Comparison of ENCODE assay signal across 16 cellular contexts in genomic region chr3:46113608-46114007, GRCh38.
DNase-seq lines count a peak whose midpoint lies in the region; ATAC-seq, FAIRE-seq and TF ChIP-seq lines count a peak whose summit lies in the region.
"Had no signal": no experiment of that assay in that cellular context is flagged by ENCODE, and none has a peak within 500 bp of the region (broad histone marks: within the 10 kb centered on the region; RNA-seq: fewer than 3 reads in every experiment).

No MANE protein-coding gene starts in this region.

- H3K4me2 ChIP-seq in HepG2 (ENCODE audit: low read depth, low read length) = no peak overlapping the region

- BruUV-seq in HepG2 (replicated peaks; lab: Mats Ljungman, UMichigan) = no TSS peak

- peak overlapping the region; percentile 65 for H3K27ac ChIP-seq in lower lobe of right lung
- no peak overlapping the region for H3K27ac ChIP-seq in HepG2 (ENCODE audit: extremely low read length, insufficient read depth, low read length)
- H3K27ac ChIP-seq: SK-N-MC had no signal

- 95% methylated on average over 4 of the region's 4 CpGs for WGBS in HepG2 (ENCODE audit: low lambda C conversion rate)

- FAIRE-seq in HepG2 (lab: Jason Lieb, UNC) = no peak
- FAIRE-seq: colon, pancreas had no signal

- H3K9ac ChIP-seq in HepG2 (ENCODE audit: insufficient read depth, low read depth, low read length) = no peak overlapping the region

- no peaks in the 10 kb centered on the region for H3K27me3 Mint-ChIP-seq in activated CD8-positive, alpha-beta memory T cell treated with anti-CD3 and anti-CD28 coated beads, Interleukin-2, amount 10 ng/mL, durations not matched to agents 7 days and 5 days
- peaks cover 2% of the 10 kb centered on the region for H3K27me3 Mint-ChIP-seq in activated T-helper 1 cell treated with anti-CD3 and anti-CD28 coated beads, Interleukin-12 subunit alpha, Interleukin-12 subunit beta, Interleukin-2, Interleukin-4 antibody, amounts not matched to agents 30 ng/mL and 10 ng/mL and 1 ng/mL, durations not matched to agents 14 hours and 24 hours and 36 hours (ENCODE audit: insufficient read depth)
- no peaks in the 10 kb centered on the region for H3K27me3 Mint-ChIP-seq in type B pancreatic cell

- peaks cover 39% of the 10 kb centered on the region for H3K36me3 Mint-ChIP-seq in activated CD8-positive, alpha-beta memory T cell treated with anti-CD3 and anti-CD28 coated beads, Interleukin-2, amount 10 ng/mL, durations not matched to agents 7 days and 5 days
- H3K36me3 Mint-ChIP-seq in activated T-helper 1 cell treated with anti-CD3 and anti-CD28 coated beads, Interleukin-12 subunit alpha, Interleukin-12 subunit beta, Interleukin-2, Interleukin-4 antibody, amounts not matched to agents 30 ng/mL and 10 ng/mL and 1 ng/mL, durations not matched to agents 14 hours and 24 hours and 36 hours (ENCODE audit: low read depth) = peaks cover 27% of the 10 kb centered on the region
- peaks cover 10% of the 10 kb centered on the region for H3K36me3 Mint-ChIP-seq in type B pancreatic cell

- POLR2A ChIA-PET in HepG2 (lab: Yijun Ruan, JAX) = no interaction called here

- intact Hi-C loops in activated T-helper 1 cell treated with anti-CD3 and anti-CD28 coated beads, Interleukin-12 subunit alpha, Interleukin-12 subunit beta, Interleukin-2, Interleukin-4 antibody, amounts not matched to agents 30 ng/mL and 10 ng/mL and 1 ng/mL, durations not matched to agents 14 hours and 24 hours and 36 hours (cut with micrococcal nuclease) = no loop called here
- intact Hi-C loops in lower lobe of right lung (cut with DNase I) = no loop called here
- intact Hi-C loops in HepG2 (cut with micrococcal nuclease; ENCODE audit: unreplicated experiment) = no loop called here

- TF ChIP-seq CTCF in lower lobe of right lung (IDR thresholded peaks at IDR 0.05) (no peak), type B pancreatic cell (conservative IDR thresholded peaks at IDR 0.05) (no peak), HepG2 (CRISPR knock-in tag; IDR thresholded peaks at IDR 0.05) (no peak)

- H3K79me2 ChIP-seq in HepG2 (ENCODE audit: insufficient read depth, low read length) = no peaks in the 10 kb centered on the region

- H3K9me3 ChIP-seq in lower lobe of right lung (no peaks in the 10 kb centered on the region), HepG2 (ENCODE audit: low read length) (no peaks in the 10 kb centered on the region)
- H3K9me3 ChIP-seq: pancreas had no signal

- H3K9me3 Mint-ChIP-seq in activated CD8-positive, alpha-beta memory T cell treated with anti-CD3 and anti-CD28 coated beads, Interleukin-2, amount 10 ng/mL, durations not matched to agents 7 days and 5 days (ENCODE audit: low read depth) = peaks cover 2% of the 10 kb centered on the region
- H3K9me3 Mint-ChIP-seq in activated T-helper 1 cell treated with anti-CD3 and anti-CD28 coated beads, Interleukin-12 subunit alpha, Interleukin-12 subunit beta, Interleukin-2, Interleukin-4 antibody, amounts not matched to agents 30 ng/mL and 10 ng/mL and 1 ng/mL, durations not matched to agents 14 hours and 24 hours and 36 hours = peaks cover 45% of the 10 kb centered on the region
- peaks cover 21% of the 10 kb centered on the region for H3K9me3 Mint-ChIP-seq in type B pancreatic cell

- H3K4me3 ChIP-seq in lower lobe of right lung = no peak overlapping the region
- H3K4me3 ChIP-seq in HepG2 (replicated peaks in 1 of 3; ENCODE audit: insufficient read depth in 1 of 3, low read depth in 2 of 3, low read length in 3 of 3) = no peak overlapping the region
- H3K4me3 ChIP-seq: pancreas, SK-N-MC had no signal

- no peaks in the 10 kb centered on the region for H3K36me3 ChIP-seq in lower lobe of right lung
- H3K36me3 ChIP-seq in HepG2 (replicated peaks in 1 of 2; ENCODE audit: control insufficient read depth in 1 of 2, insufficient read depth in 2 of 2, low read length in 2 of 2) = no peaks in the 10 kb centered on the region
- H3K36me3 ChIP-seq: pancreas had no signal

- CTCF ChIA-PET in activated CD8-positive, alpha-beta memory T cell treated with anti-CD3 and anti-CD28 coated beads, Interleukin-2, amount 10 ng/mL, durations not matched to agents 7 days and 5 days (lab: Charles Lee) = interaction anchor here (0.9 to 1.2 kb wide), 3 partner anchors 9 to 94 kb away, joined by 3 to 4 read pairs (median 3); partner anchors contain the start of gene CCR1
- CTCF ChIA-PET in HepG2 (lab: Yijun Ruan, JAX; ENCODE audit: low intra/inter-chr PET ratio, low total read pairs) = no interaction called here

- no peak for ATAC-seq in activated CD8-positive, alpha-beta memory T cell treated with anti-CD3 and anti-CD28 coated beads, Interleukin-2, amount 10 ng/mL, durations not matched to agents 7 days and 5 days
- no peak for ATAC-seq in lower lobe of right lung
- ATAC-seq in HepG2 = no peak
- ATAC-seq in GM18868 (IDR thresholded peaks at IDR 0.05; ENCODE audit: unreplicated experiment) = no peak

- peaks cover 62% of the 10 kb centered on the region for H3K4me1 Mint-ChIP-seq in activated CD8-positive, alpha-beta memory T cell treated with anti-CD3 and anti-CD28 coated beads, Interleukin-2, amount 10 ng/mL, durations not matched to agents 7 days and 5 days
- peaks cover 57% of the 10 kb centered on the region for H3K4me1 Mint-ChIP-seq in activated T-helper 1 cell treated with anti-CD3 and anti-CD28 coated beads, Interleukin-12 subunit alpha, Interleukin-12 subunit beta, Interleukin-2, Interleukin-4 antibody, amounts not matched to agents 30 ng/mL and 10 ng/mL and 1 ng/mL, durations not matched to agents 14 hours and 24 hours and 36 hours (ENCODE audit: low read depth)
- H3K4me1 Mint-ChIP-seq in type B pancreatic cell (ENCODE audit: unreplicated experiment) = peaks cover 42% of the 10 kb centered on the region

- TF ChIP-seq RAD21 in HepG2 (CRISPR knock-in tag; IDR thresholded peaks at IDR 0.05) = no peak

- H3K4me3 Mint-ChIP-seq in activated CD8-positive, alpha-beta memory T cell treated with anti-CD3 and anti-CD28 coated beads, Interleukin-2, amount 10 ng/mL, durations not matched to agents 7 days and 5 days = no peak overlapping the region
- H3K4me3 Mint-ChIP-seq in activated T-helper 1 cell treated with anti-CD3 and anti-CD28 coated beads, Interleukin-12 subunit alpha, Interleukin-12 subunit beta, Interleukin-2, Interleukin-4 antibody, amounts not matched to agents 30 ng/mL and 10 ng/mL and 1 ng/mL, durations not matched to agents 14 hours and 24 hours and 36 hours = no peak overlapping the region
- H3K4me3 Mint-ChIP-seq in type B pancreatic cell = no peak overlapping the region

- H4K20me1 ChIP-seq in HepG2 (ENCODE audit: insufficient read depth, low read length) = no peaks in the 10 kb centered on the region

- H3K27me3 ChIP-seq in lower lobe of right lung (ENCODE audit: low read depth) (no peaks in the 10 kb centered on the region), HepG2 (ENCODE audit: control insufficient read depth in 1 of 2, insufficient read depth in 2 of 2, low read length in 2 of 2) (no peaks in the 10 kb centered on the region)
- H3K27me3 ChIP-seq: pancreas had no signal

- no peak for TF ChIP-seq EP300 in HepG2 (IDR thresholded peaks at IDR 0.05; ENCODE audit: low read depth in 2 of 2, low read length in 2 of 2)
- TF ChIP-seq EP300 in HepG2 (CRISPR knock-in tag; IDR thresholded peaks at IDR 0.05; ENCODE audit: borderline replicate concordance) = no peak

- peak overlapping the region; percentile 65 for H3K27ac Mint-ChIP-seq in activated CD8-positive, alpha-beta memory T cell treated with anti-CD3 and anti-CD28 coated beads, Interleukin-2, amount 10 ng/mL, durations not matched to agents 7 days and 5 days
- H3K27ac Mint-ChIP-seq in activated T-helper 1 cell treated with anti-CD3 and anti-CD28 coated beads, Interleukin-12 subunit alpha, Interleukin-12 subunit beta, Interleukin-2, Interleukin-4 antibody, amounts not matched to agents 30 ng/mL and 10 ng/mL and 1 ng/mL, durations not matched to agents 14 hours and 24 hours and 36 hours = peak overlapping the region; percentile 66
- H3K27ac Mint-ChIP-seq in type B pancreatic cell = peak overlapping the region; percentile 98

- no peak overlapping the region for H2AFZ ChIP-seq in HepG2 (ENCODE audit: low read length)

- TF ChIP-seq POLR2A in HepG2 (IDR thresholded peaks at IDR 0.05; ENCODE audit: insufficient read depth in 1 of 2, low read depth in 2 of 2, low read length in 2 of 2) = no peak

- in situ Hi-C loops in HepG2 (cut with HindIII; ENCODE audit: extremely low pct_ligation_motif_present, low pct_unique_long_range_greater_than_20kb) = no loop called here

- peaks cover 53% of the 10 kb centered on the region for H3K4me1 ChIP-seq in lower lobe of right lung
- H3K4me1 ChIP-seq in HepG2 (ENCODE audit: insufficient read depth, low read length) = peaks cover 11% of the 10 kb centered on the region

- DNase-seq in activated CD8-positive, alpha-beta memory T cell treated with anti-CD3 and anti-CD28 coated beads, Interleukin-2, amount 10 ng/mL, durations not matched to agents 7 days and 5 days = peak; percentile 60
- DNase-seq in activated CD8-positive, alpha-beta memory T cell treated with anti-CD3 and anti-CD28 coated beads, Interleukin-2, amount 50 U/mL, for 48 hours = no peak
- no peak for DNase-seq in activated T-helper 1 cell treated with anti-CD3 and anti-CD28 coated beads, Interleukin-12 subunit alpha, Interleukin-12 subunit beta, Interleukin-2, Interleukin-4 antibody, amounts not matched to agents 30 ng/mL and 10 ng/mL and 1 ng/mL, durations not matched to agents 14 hours and 24 hours and 36 hours (ENCODE audit: low spot score)
- DNase-seq in lower lobe of right lung = no peak
- no peak for DNase-seq in type B pancreatic cell (ENCODE audit: extremely low spot score, unreplicated experiment)
- no peak for DNase-seq in HepG2 (ENCODE audit: low spot score)
- no peak for DNase-seq in inferior parietal cortex (ENCODE audit: extremely low spot score)
- DNase-seq: activated CD4-positive, alpha-beta T cell treated with anti-CD3 and anti-CD28 coated beads for 1 hour; activated naive CD4-positive, alpha-beta T cell treated with Interleukin-2 at 50 U/mL for 16 hours; foreskin melanocyte; NCI-H774; pancreas; stimulated activated CD4-positive, alpha-beta T cell treated with anti-CD3 and anti-CD28 coated beads, Interleukin-4, amount 100 ng/mL, for 24 hours had no signal

TF ChIP-seq in HepG2, 621 proteins besides CTCF, POLR2A, EP300 and RAD21 (continues in another document):
- TF ChIP-seq ZNF335 (CRISPR knock-in tag; IDR thresholded peaks at IDR 0.05) (no peak), MNT (IDR thresholded peaks at IDR 0.05) (no peak)
